ENCODE assay signal across 1 cellular context in the genomic region with DNA sequence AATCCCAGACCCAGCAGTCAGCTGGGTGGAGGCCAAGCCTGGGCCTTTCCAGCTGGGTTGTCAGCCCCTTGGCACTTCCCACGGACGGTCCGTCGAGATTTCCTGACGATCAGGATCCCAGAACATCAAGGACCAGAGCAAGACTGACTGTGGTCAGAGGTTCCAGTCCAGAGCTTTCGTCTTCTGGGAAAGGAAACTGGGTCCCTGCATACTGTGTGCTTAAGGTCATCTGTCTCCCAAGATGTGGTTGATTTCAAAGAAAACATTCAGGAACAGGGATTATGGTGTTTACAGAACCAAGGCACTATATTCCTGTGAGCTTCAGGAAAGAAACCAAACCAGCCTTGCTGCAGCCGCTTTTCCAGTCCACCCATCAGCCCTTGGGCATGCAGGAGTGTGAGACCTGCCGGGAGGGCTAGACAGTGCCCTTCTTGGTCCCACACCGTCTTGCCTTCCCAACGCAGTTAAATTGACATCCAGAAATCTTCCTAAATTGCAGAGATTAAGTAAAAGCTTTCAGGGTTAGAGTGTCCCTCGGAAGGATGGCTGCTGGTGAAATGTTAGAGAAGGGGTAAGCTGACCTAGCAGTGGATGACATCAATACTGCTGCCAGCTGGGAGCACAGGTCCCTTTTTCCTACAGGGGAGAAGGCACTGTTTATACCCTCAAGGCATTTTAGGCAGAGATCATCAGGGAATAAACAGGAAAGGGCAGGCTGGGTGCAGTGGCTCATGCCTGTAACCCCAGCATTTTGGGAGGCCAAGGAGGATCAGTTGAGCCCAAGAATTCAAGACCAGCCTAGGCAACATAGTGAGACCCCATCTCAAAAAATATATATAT.
TF ChIP-seq lines count a peak whose summit lies in the region.

No MANE protein-coding gene starts in this region.

TF ChIP-seq in HepG2, 621 proteins besides CTCF, POLR2A, EP300 and RAD21:
- TF ChIP-seq TEF (CRISPR knock-in tag; IDR thresholded peaks at IDR 0.05): no peak
- no peak for TF ChIP-seq ZNF367 (CRISPR knock-in tag; IDR thresholded peaks at IDR 0.05; ENCODE audit: borderline replicate concordance)
- no peak for TF ChIP-seq DNMT1 (CRISPR knock-in tag; IDR thresholded peaks at IDR 0.05)
- TF ChIP-seq ZNF614 (CRISPR knock-in tag; IDR thresholded peaks at IDR 0.05; ENCODE audit: borderline replicate concordance): no peak
- no peak for TF ChIP-seq ZBTB38 (CRISPR knock-in tag; IDR thresholded peaks at IDR 0.05)
- no peak for TF ChIP-seq SP4 (CRISPR knock-in tag; IDR thresholded peaks at IDR 0.05)
- TF ChIP-seq ZNF883 (CRISPR knock-in tag; IDR thresholded peaks at IDR 0.05; ENCODE audit: not compliant biosample characterization): no peak
- no peak for TF ChIP-seq ZNF781 (CRISPR knock-in tag; IDR thresholded peaks at IDR 0.05; ENCODE audit: borderline replicate concordance, not compliant biosample characterization)
- no peak for TF ChIP-seq FOSL2 (CRISPR knock-in tag; IDR thresholded peaks at IDR 0.05)
- TF ChIP-seq NAIF1 (CRISPR knock-in tag; IDR thresholded peaks at IDR 0.05; ENCODE audit: borderline replicate concordance): no peak
- TF ChIP-seq, protein P1, sequence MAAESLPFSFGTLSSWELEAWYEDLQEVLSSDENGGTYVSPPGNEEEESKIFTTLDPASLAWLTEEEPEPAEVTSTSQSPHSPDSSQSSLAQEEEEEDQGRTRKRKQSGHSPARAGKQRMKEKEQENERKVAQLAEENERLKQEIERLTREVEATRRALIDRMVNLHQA (CRISPR knock-in tag; IDR thresholded peaks at IDR 0.05): no peak
- no peak for TF ChIP-seq ZKSCAN8 (CRISPR knock-in tag; IDR thresholded peaks at IDR 0.05; ENCODE audit: borderline replicate concordance)
- no peak for TF ChIP-seq ZNF317 (CRISPR knock-in tag; IDR thresholded peaks at IDR 0.05)
- no peak for TF ChIP-seq NCOA2 (CRISPR knock-in tag; IDR thresholded peaks at IDR 0.05)
- no peak for TF ChIP-seq ZMAT3 (CRISPR knock-in tag; conservative IDR thresholded peaks at IDR 0.05)
